35 cellular contexts compared by ENCODE assay signal in the genomic region with DNA sequence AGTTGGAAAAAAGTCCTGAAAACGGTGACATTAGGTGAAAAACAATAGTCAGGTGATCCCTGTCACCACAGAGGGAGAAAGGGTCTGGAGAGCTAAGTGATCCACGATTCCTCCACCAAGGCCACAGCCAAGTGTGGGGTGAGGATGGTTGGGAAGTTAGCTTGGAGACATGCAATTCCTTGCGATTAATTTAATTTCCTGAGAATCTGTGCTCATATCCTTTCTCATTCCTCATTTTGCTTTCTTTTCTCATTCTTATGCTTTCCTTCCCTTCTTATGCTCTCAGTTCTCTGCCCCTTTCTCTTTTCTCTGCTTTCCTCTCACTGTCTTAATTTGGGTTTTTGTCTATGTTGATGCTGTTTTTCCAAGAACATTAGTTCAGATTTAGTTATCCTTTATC.
DNase-seq lines count a peak whose midpoint lies in the region; ATAC-seq, FAIRE-seq and TF ChIP-seq lines count a peak whose summit lies in the region.
"Had no signal": no experiment of that assay in that cellular context is flagged by ENCODE, and none has a peak within 500 bp of the region (broad histone marks: within the 10 kb centered on the region; RNA-seq: fewer than 3 reads in every experiment).

No MANE protein-coding gene starts in this region.

- H2BK12ac ChIP-seq in mesenchymal stem cell (ENCODE audit: low read length in 2 of 2) = no peak overlapping the region

- no peak overlapping the region for H2BK5ac ChIP-seq in mesenchymal stem cell (ENCODE audit: low read depth, low read length, poor library complexity, severe bottlenecking)

- H2AFZ ChIP-seq in astrocyte (ENCODE audit: low read depth, low read length) = peak overlapping the region; percentile 10
- no peak overlapping the region for H2AFZ ChIP-seq in K562 (ENCODE audit: low read depth, low read length)
- H2AFZ ChIP-seq in mesenchymal stem cell (ENCODE audit: low read depth, low read length) = peak overlapping the region; percentile 39
- H2AFZ ChIP-seq in hepatocyte = no peak overlapping the region

- intact Hi-C loops in K562 (cut with micrococcal nuclease) = no loop called here
- intact Hi-C loops in vagina (cut with DNase I) = no loop called here

- no peak for TF ChIP-seq EP300 in K562 (IDR thresholded peaks at IDR 0.05; ENCODE audit: low read length)

- H3K36me3 ChIP-seq in astrocyte (ENCODE audit: insufficient read depth, low read length) (no peaks in the 10 kb centered on the region), K562 (ENCODE audit: control insufficient read depth, insufficient read depth, low read length) (no peaks in the 10 kb centered on the region), mesenchymal stem cell (ENCODE audit: control insufficient read depth in 1 of 2, insufficient read depth in 2 of 2, low read depth in 1 of 2, low read length in 2 of 2) (no peaks in the 10 kb centered on the region), vagina (no peaks in the 10 kb centered on the region), hepatocyte (replicated peaks; ENCODE audit: insufficient read depth, low read depth) (no peaks in the 10 kb centered on the region)
- H3K36me3 ChIP-seq: BE2C; BLaER1; BLaER1 treated with 17β-estradiol and CSF1 and Interleukin-3, amounts not matched to agents 10 nM and 100 nM had no signal

- no peak overlapping the region for H3K4ac ChIP-seq in mesenchymal stem cell (ENCODE audit: low read depth in 1 of 2, low read length in 2 of 2)

- no peaks in the 10 kb centered on the region for H3K27me3 ChIP-seq in astrocyte (ENCODE audit: insufficient read depth, low read length)
- no peaks in the 10 kb centered on the region for H3K27me3 ChIP-seq in K562 (ENCODE audit: control insufficient read depth in 2 of 2, insufficient read depth in 2 of 2, low read length in 2 of 2)
- H3K27me3 ChIP-seq in mesenchymal stem cell (ENCODE audit: control insufficient read depth in 1 of 2, insufficient read depth in 1 of 2, low read length in 2 of 2) = no peaks in the 10 kb centered on the region
- H3K27me3 ChIP-seq in vagina = no peaks in the 10 kb centered on the region
- H3K27me3 ChIP-seq in hepatocyte = no peaks in the 10 kb centered on the region
- H3K27me3 ChIP-seq: BE2C; BLaER1; BLaER1 treated with 17β-estradiol and CSF1 and Interleukin-3, amounts not matched to agents 10 nM and 100 nM had no signal

- H3K79me2 ChIP-seq in astrocyte (ENCODE audit: insufficient read depth, low read length) = no peaks in the 10 kb centered on the region
- no peaks in the 10 kb centered on the region for H3K79me2 ChIP-seq in K562 (ENCODE audit: control insufficient read depth, insufficient read depth, low read length)
- no peaks in the 10 kb centered on the region for H3K79me2 ChIP-seq in hepatocyte

- TF ChIP-seq CTCF in astrocyte (IDR thresholded peaks at IDR 0.05; ENCODE audit: insufficient read depth, low read depth, low read length) (no peak), K562 (IDR thresholded peaks at IDR 0.05 in 2 of 3, conservative IDR thresholded peaks at IDR 0.05 in 1 of 3; ENCODE audit: insufficient read depth in 2 of 3, low read depth in 1 of 3, low read length in 3 of 3) (no peak), neural crest cell (conservative IDR thresholded peaks at IDR 0.05) (no peak), vagina (IDR thresholded peaks at IDR 0.05) (no peak), hepatocyte (IDR thresholded peaks at IDR 0.05; ENCODE audit: poor library complexity) (no peak)

- H3K9me3 Mint-ChIP-seq in astrocyte (ENCODE audit: unreplicated experiment) (no peaks in the 10 kb centered on the region), neural crest cell (no peaks in the 10 kb centered on the region)
- H3K9me3 Mint-ChIP-seq: CD4-positive, alpha-beta memory T cell; CD4-positive, alpha-beta T cell; CD8-positive, alpha-beta T cell had no signal

- H3K4me2 ChIP-seq in astrocyte (ENCODE audit: low read length) (no peak overlapping the region), K562 (ENCODE audit: insufficient read depth, low read length) (no peak overlapping the region), mesenchymal stem cell (ENCODE audit: low read length, poor library complexity, severe bottlenecking) (no peak overlapping the region), hepatocyte (no peak overlapping the region)
- H3K4me2 ChIP-seq: A549; BLaER1; BLaER1 treated with 17β-estradiol and CSF1 and Interleukin-3, amounts not matched to agents 10 nM and 100 nM had no signal

- POLR2A ChIA-PET in K562 (lab: Yijun Ruan, JAX) = no interaction called here

- DNase-seq in astrocyte (ENCODE audit: low read depth) (no peak), K562 (ENCODE audit: extremely low read depth in 1 of 4, low spot score in 3 of 4) (no peak), mesenchymal stem cell (no peak), neural crest cell (ENCODE audit: low read depth, low spot score) (no peak), vagina (ENCODE audit: extremely low spot score in 2 of 2) (no peak), NCI-H1417 (lab: John Stamatoyannopoulos, UW) (no peak), DMS153 (lab: John Stamatoyannopoulos, UW) (no peak), hepatocyte (ENCODE audit: low spot score) (no peak)
- DNase-seq: 8988T; ACHN; AML-193; BE2C; C1 segment of cervical spinal cord; Caco-2; Calu3; CD4-positive, alpha-beta memory T cell; CD4-positive, alpha-beta T cell; CD4-positive, CD25-positive, alpha-beta regulatory T cell; CD8-positive, alpha-beta memory T cell; CD8-positive, alpha-beta T cell; COR-L47; DMS 273 treated with DMSO at 0.1 percent for 48 hours; DMS53; DMS79; DMS79 treated with DMSO at 0.1 percent for 48 hours; DND-41; EL had no signal

- no peaks in the 10 kb centered on the region for H3K27me3 Mint-ChIP-seq in astrocyte (ENCODE audit: low read depth, unreplicated experiment)
- no peaks in the 10 kb centered on the region for H3K27me3 Mint-ChIP-seq in neural crest cell (ENCODE audit: low read depth)
- H3K27me3 Mint-ChIP-seq: B cell; CD4-positive, alpha-beta memory T cell; CD4-positive, CD25-positive, alpha-beta regulatory T cell; CD8-positive, alpha-beta memory T cell had no signal

- H2BK120ac ChIP-seq in mesenchymal stem cell (ENCODE audit: low read depth, low read length) = no peak overlapping the region

- no peak overlapping the region for H4K8ac ChIP-seq in mesenchymal stem cell (ENCODE audit: low read length)

- WGBS in K562 (ENCODE audit: insufficient coverage, low coverage, missing lambda C conversion rate) = 3% methylated on average over 3 of the region's 3 CpGs
- 84% methylated on average over 2 of the region's 3 CpGs for whole genome bisulfite sequencing in mesenchymal stem cell
- 81% methylated on average over 3 of the region's 3 CpGs for WGBS in hepatocyte (ENCODE audit: low lambda C conversion rate, missing lambda C conversion rate)

- no peaks in the 10 kb centered on the region for H3K79me1 ChIP-seq in mesenchymal stem cell (replicated peaks; ENCODE audit: low read length, poor library complexity, severe bottlenecking)

- no peaks in the 10 kb centered on the region for H3K4me1 ChIP-seq in astrocyte (ENCODE audit: insufficient read depth, low read length)
- H3K4me1 ChIP-seq in K562 (replicated peaks in 1 of 2; ENCODE audit: control insufficient read depth in 2 of 2, insufficient read depth in 2 of 2, low read length in 2 of 2) = no peaks in the 10 kb centered on the region
- no peaks in the 10 kb centered on the region for H3K4me1 ChIP-seq in mesenchymal stem cell (ENCODE audit: control insufficient read depth, insufficient read depth, low read depth, low read length)
- no peaks in the 10 kb centered on the region for H3K4me1 ChIP-seq in vagina
- no peaks in the 10 kb centered on the region for H3K4me1 ChIP-seq in hepatocyte (ENCODE audit: insufficient read depth)
- H3K4me1 ChIP-seq: A549, BE2C, BLaER1, Caco-2 had no signal

- no TSS peak for BruUV-seq in K562 (replicated peaks; lab: Mats Ljungman, UMichigan)

- no peak overlapping the region for H2AK5ac ChIP-seq in mesenchymal stem cell (ENCODE audit: low read length, severe bottlenecking)

- no peak overlapping the region for H2BK15ac ChIP-seq in mesenchymal stem cell (ENCODE audit: low read depth, poor library complexity, severe bottlenecking)

- H4K20me1 ChIP-seq in astrocyte (ENCODE audit: insufficient read depth, low read length) = no peaks in the 10 kb centered on the region
- H4K20me1 ChIP-seq in K562 (replicated peaks; ENCODE audit: control insufficient read depth, insufficient read depth, low read length) = no peaks in the 10 kb centered on the region
- no peaks in the 10 kb centered on the region for H4K20me1 ChIP-seq in hepatocyte (ENCODE audit: insufficient read depth, poor library complexity, severe bottlenecking)
- H4K20me1 ChIP-seq: BLaER1; BLaER1 treated with 17β-estradiol and CSF1 and Interleukin-3, amounts not matched to agents 10 nM and 100 nM had no signal

- in situ Hi-C loops in K562 (cut with MboI) = no loop called here

- TF ChIP-seq RAD21 in K562 (CRISPR knock-in tag; conservative IDR thresholded peaks at IDR 0.05 in 1 of 2, IDR thresholded peaks at IDR 0.05 in 1 of 2) = no peak

- CTCF ChIA-PET in K562 (lab: Yijun Ruan, JAX; ENCODE audit: low intra/inter-chr PET ratio) = no interaction called here

- H3K4me3 ChIP-seq in astrocyte (ENCODE audit: insufficient read depth, low read depth, low read length) (no peak overlapping the region), K562 (no peak overlapping the region), mesenchymal stem cell (ENCODE audit: insufficient read depth in 1 of 2, low read depth in 1 of 2, low read length in 2 of 2) (no peak overlapping the region), vagina (no peak overlapping the region), hepatocyte (no peak overlapping the region)
- H3K4me3 ChIP-seq: A549; BLaER1; BLaER1 treated with 17β-estradiol and CSF1 and Interleukin-3, amounts not matched to agents 10 nM and 100 nM had no signal

- H3K36me3 Mint-ChIP-seq in astrocyte (ENCODE audit: low read depth, unreplicated experiment) = no peaks in the 10 kb centered on the region
- H3K36me3 Mint-ChIP-seq in neural crest cell (ENCODE audit: low read depth) = no peaks in the 10 kb centered on the region
- H3K36me3 Mint-ChIP-seq: CD14-positive monocyte; CD4-positive, alpha-beta memory T cell; CD4-positive, CD25-positive, alpha-beta regulatory T cell; CD8-positive, alpha-beta memory T cell; CD8-positive, alpha-beta T cell had no signal

- H3K18ac ChIP-seq in mesenchymal stem cell (ENCODE audit: low read depth in 1 of 2, low read length in 2 of 2) = no peak overlapping the region

- no peaks in the 10 kb centered on the region for H3K9me2 ChIP-seq in hepatocyte (replicated peaks; ENCODE audit: insufficient read depth)

- H4K91ac ChIP-seq in mesenchymal stem cell (ENCODE audit: low read length) = no peak overlapping the region

- TF ChIP-seq POLR2A in K562 (conservative IDR thresholded peaks at IDR 0.05) (no peak), vagina (IDR thresholded peaks at IDR 0.05) (no peak)

- H3K4me3 Mint-ChIP-seq in astrocyte (ENCODE audit: unreplicated experiment) (no peak overlapping the region), neural crest cell (no peak overlapping the region)
- H3K4me3 Mint-ChIP-seq: B cell; CD14-positive monocyte; CD4-positive, alpha-beta memory T cell; CD4-positive, alpha-beta T cell; CD4-positive, CD25-positive, alpha-beta regulatory T cell; CD8-positive, alpha-beta memory T cell; CD8-positive, alpha-beta T cell had no signal

- H3K9me1 ChIP-seq in K562 (ENCODE audit: control insufficient read depth, insufficient read depth, low read length) = no peaks in the 10 kb centered on the region

- H3K9me3 ChIP-seq in astrocyte (ENCODE audit: insufficient read depth, low read depth, low read length) = no peaks in the 10 kb centered on the region
- no peaks in the 10 kb centered on the region for H3K9me3 ChIP-seq in K562 (replicated peaks; ENCODE audit: control insufficient read depth, insufficient read depth, low read depth, low read length)
- H3K9me3 ChIP-seq in mesenchymal stem cell (ENCODE audit: control insufficient read depth, low read length) = no peaks in the 10 kb centered on the region
- H3K9me3 ChIP-seq in vagina = no peaks in the 10 kb centered on the region
- H3K9me3 ChIP-seq in hepatocyte (ENCODE audit: low read depth) = no peaks in the 10 kb centered on the region
- H3K9me3 ChIP-seq: A549; BE2C; BLaER1; BLaER1 treated with 17β-estradiol and CSF1 and Interleukin-3, amounts not matched to agents 10 nM and 100 nM; Caco-2 had no signal

- H3K9ac ChIP-seq in astrocyte (ENCODE audit: low read length) (no peak overlapping the region), K562 (ENCODE audit: insufficient read depth in 1 of 2, low read depth in 2 of 2, low read length in 2 of 2) (no peak overlapping the region), mesenchymal stem cell (ENCODE audit: low read length) (no peak overlapping the region)
- H3K9ac ChIP-seq: BLaER1; BLaER1 treated with 17β-estradiol and CSF1 and Interleukin-3, amounts not matched to agents 10 nM and 100 nM had no signal

- no peak overlapping the region for H3K23ac ChIP-seq in mesenchymal stem cell (ENCODE audit: low read length in 2 of 2)

- no peak overlapping the region for H3K14ac ChIP-seq in mesenchymal stem cell (ENCODE audit: low read length in 2 of 2)

- H3K4me1 Mint-ChIP-seq in astrocyte (ENCODE audit: low read depth, unreplicated experiment) (peaks cover 7% of the 10 kb centered on the region), neural crest cell (no peaks in the 10 kb centered on the region)
- H3K4me1 Mint-ChIP-seq: B cell; CD4-positive, alpha-beta memory T cell; CD4-positive, CD25-positive, alpha-beta regulatory T cell; CD8-positive, alpha-beta memory T cell had no signal

- H3K27ac ChIP-seq in astrocyte (ENCODE audit: low read depth, low read length) = no peak overlapping the region
- H3K27ac ChIP-seq in K562 (ENCODE audit: extremely low read depth, low read depth, low read length) = no peak overlapping the region
- H3K27ac ChIP-seq in mesenchymal stem cell (ENCODE audit: low read length, poor library complexity, severe bottlenecking) = no peak overlapping the region
- H3K27ac ChIP-seq in vagina = no peak overlapping the region
- H3K27ac ChIP-seq in hepatocyte = no peak overlapping the region
- H3K27ac ChIP-seq: 22Rv1; A549; BLaER1; BLaER1 treated with 17β-estradiol and CSF1 and Interleukin-3, amounts not matched to agents 10 nM and 100 nM; C4-2B had no signal

- FAIRE-seq in astrocyte (lab: Jason Lieb, UNC) (no peak), K562 (lab: Jason Lieb, UNC) (no peak)
- FAIRE-seq: A549, D721Med had no signal

- ATAC-seq in K562 = no peak
- ATAC-seq: A549; CD8-positive, alpha-beta T cell had no signal

- no peak overlapping the region for H3K27ac Mint-ChIP-seq in astrocyte (ENCODE audit: unreplicated experiment)
- H3K27ac Mint-ChIP-seq in neural crest cell (ENCODE audit: unreplicated experiment) = peak overlapping the region; percentile 30
- H3K27ac Mint-ChIP-seq: B cell; CD14-positive monocyte; CD4-positive, alpha-beta T cell; CD4-positive, CD25-positive, alpha-beta regulatory T cell; CD8-positive, alpha-beta T cell had no signal

Comparison
In these comparisons a context has a peak if more than half of its experiments do, and no peak if none do; other contexts are left out.
1. H2AFZ ChIP-seq: peak in astrocyte (single experiment) and mesenchymal stem cell (single experiment); none in K562 (single experiment) and hepatocyte (single experiment).